In genomic region chr9:121322037-121322736, GRCh38 we compare ENCODE assay signal across 8 cellular contexts. TPM values are rescaled to one million over a fixed set of nuclear protein-coding genes. Genes with fewer than 3 reads are reported as not detected.
DNase-seq lines count a peak whose midpoint lies in the region; ATAC-seq and TF ChIP-seq lines count a peak whose summit lies in the region.
"Had no signal": no experiment of that assay in that cellular context is flagged by ENCODE, and none has a peak within 500 bp of the region (broad histone marks: within the 10 kb centered on the region; RNA-seq: fewer than 3 reads in every experiment).

No MANE protein-coding gene starts in this region.

- H3K27me3 Mint-ChIP-seq in HFFc6 (ENCODE audit: insufficient read depth) = peaks cover 8% of the 10 kb centered on the region
- H3K27me3 Mint-ChIP-seq: T-helper 17 cell had no signal

- H3K4me3 ChIP-seq in RWPE2 (ENCODE audit: severe bottlenecking) = no peak overlapping the region
- H3K4me3 ChIP-seq in fibroblast of the aortic adventitia (ENCODE audit: low read depth, low read length) = no peak overlapping the region

- H3K4me3 Mint-ChIP-seq in HFFc6 = peak overlapping the region; percentile 64
- H3K4me3 Mint-ChIP-seq in stimulated activated effector memory CD8-positive, alpha-beta T cell treated with anti-CD3 and anti-CD28 coated beads, Interleukin-12 subunit alpha, Interleukin-12 subunit beta, amount 100 ng/mL, for 72 hours = no peak overlapping the region

- peaks cover 68% of the 10 kb centered on the region for H3K36me3 Mint-ChIP-seq in HFFc6 (ENCODE audit: low read depth)
- peaks cover 7% of the 10 kb centered on the region for H3K36me3 Mint-ChIP-seq in stimulated activated effector memory CD8-positive, alpha-beta T cell treated with anti-CD3 and anti-CD28 coated beads, Interleukin-12 subunit alpha, Interleukin-12 subunit beta, amount 100 ng/mL, for 72 hours

- H3K27ac Mint-ChIP-seq in HFFc6 = peak overlapping the region; percentile 91
- peak overlapping the region; percentile 58 for H3K27ac Mint-ChIP-seq in stimulated activated effector memory CD8-positive, alpha-beta T cell treated with anti-CD3 and anti-CD28 coated beads, Interleukin-12 subunit alpha, Interleukin-12 subunit beta, amount 100 ng/mL, for 72 hours

- H3K36me3 ChIP-seq in RWPE2 (ENCODE audit: low read depth) = peaks cover 75% of the 10 kb centered on the region

- peak; percentile 98 for DNase-seq in HFFc6
- no peak for DNase-seq in RWPE2 (ENCODE audit: low spot score)
- peak; percentile 98 for DNase-seq in fibroblast of the aortic adventitia (ENCODE audit: low read depth)
- no peak for DNase-seq in stimulated activated effector memory CD8-positive, alpha-beta T cell treated with anti-CD3 and anti-CD28 coated beads, Interleukin-12 subunit alpha, Interleukin-12 subunit beta, amount 100 ng/mL, for 72 hours (ENCODE audit: low spot score in 2 of 2)
- DNase-seq in D341Med (ENCODE audit: low spot score) = no peak
- DNase-seq: T-helper 17 cell had no signal

- peak overlapping the region; percentile 63 for H3K27ac ChIP-seq in RWPE2 (ENCODE audit: poor library complexity, severe bottlenecking)

- H3K9me3 Mint-ChIP-seq in HFFc6 = peaks cover 5% of the 10 kb centered on the region
- H3K9me3 Mint-ChIP-seq in stimulated activated effector memory CD8-positive, alpha-beta T cell treated with anti-CD3 and anti-CD28 coated beads, Interleukin-12 subunit alpha, Interleukin-12 subunit beta, amount 100 ng/mL, for 72 hours = no peaks in the 10 kb centered on the region

- peaks cover 9% of the 10 kb centered on the region for H3K4me1 ChIP-seq in RWPE2 (ENCODE audit: insufficient read depth, poor library complexity, severe bottlenecking)

- H3K27me3 ChIP-seq in RWPE2 (ENCODE audit: insufficient read depth, poor library complexity, severe bottlenecking) = no peaks in the 10 kb centered on the region

- peaks cover 87% of the 10 kb centered on the region for H3K4me1 Mint-ChIP-seq in HFFc6 (ENCODE audit: low read depth)
- H3K4me1 Mint-ChIP-seq in stimulated activated effector memory CD8-positive, alpha-beta T cell treated with anti-CD3 and anti-CD28 coated beads, Interleukin-12 subunit alpha, Interleukin-12 subunit beta, amount 100 ng/mL, for 72 hours = peaks cover 37% of the 10 kb centered on the region

- ATAC-seq in RWPE2 (ENCODE audit: low read depth) (peak; percentile 66), HG03139 (IDR thresholded peaks at IDR 0.05; ENCODE audit: unreplicated experiment) (no peak), GM21619 (IDR thresholded peaks at IDR 0.05; ENCODE audit: unreplicated experiment) (no peak)
- ATAC-seq in stimulated activated effector memory CD8-positive, alpha-beta T cell treated with anti-CD3 and anti-CD28 coated beads, Interleukin-12 subunit alpha, Interleukin-12 subunit beta, amount 100 ng/mL, for 72 hours = peak; percentile 59
- ATAC-seq: T-helper 17 cell had no signal

- no peaks in the 10 kb centered on the region for H3K9me3 ChIP-seq in RWPE2 (ENCODE audit: severe bottlenecking)

- TF ChIP-seq CTCF in HFFc6 (IDR thresholded peaks at IDR 0.05) (no peak), RWPE2 (IDR thresholded peaks at IDR 0.05; ENCODE audit: poor library complexity, severe bottlenecking) (no peak), fibroblast of the aortic adventitia (IDR thresholded peaks at IDR 0.05; ENCODE audit: insufficient read depth, low read length) (no peak)

RNA-seq across cellular contexts. Expression of gene STOM, which starts 47.9 kb away (rescaled TPM):
- total RNA-seq in HFFc6 (2021; fragmentation: NEBNext Ultra II Directional; extraction: Animal tissue kit (Norgen Biotek cat#: 25700)) = 100 to 1,000 TPM in 5 of 6 experiments, 10 to 100 TPM in 1; 85.4 to 151 (median 138) TPM
- 115 and 128 TPM in 2 replicates for total RNA-seq in fibroblast of the aortic adventitia (ENCODE audit: low replicate concordance)

RNA-seq across cellular contexts. Expression of gene GSN, which starts 54.2 kb away (rescaled TPM):
- total RNA-seq in HFFc6 (2021; fragmentation: NEBNext Ultra II Directional; extraction: Animal tissue kit (Norgen Biotek cat#: 25700)) = 100 to 1,000 TPM; 288 to 394 (median 318) TPM
- 253 and 293 TPM in 2 replicates for total RNA-seq in fibroblast of the aortic adventitia (ENCODE audit: low replicate concordance)

Comparison
In these comparisons a context has a peak if more than half of its experiments do, and no peak if none do; other contexts are left out.
1. DNase-seq: peak in HFFc6 (single experiment) and fibroblast of the aortic adventitia (single experiment); none in RWPE2 (single experiment), stimulated activated effector memory CD8-positive, alpha-beta T cell treated with anti-CD3 and anti-CD28 coated beads, Interleukin-12 subunit alpha, Interleukin-12 subunit beta, amount 100 ng/mL, for 72 hours (0 of 2) and D341Med (single experiment).
2. ATAC-seq: peak in RWPE2 (single experiment) and stimulated activated effector memory CD8-positive, alpha-beta T cell treated with anti-CD3 and anti-CD28 coated beads, Interleukin-12 subunit alpha, Interleukin-12 subunit beta, amount 100 ng/mL, for 72 hours (single experiment); none in HG03139 (single experiment) and GM21619 (single experiment).